ENCODE assay signal across 8 cellular contexts in the genomic region with DNA sequence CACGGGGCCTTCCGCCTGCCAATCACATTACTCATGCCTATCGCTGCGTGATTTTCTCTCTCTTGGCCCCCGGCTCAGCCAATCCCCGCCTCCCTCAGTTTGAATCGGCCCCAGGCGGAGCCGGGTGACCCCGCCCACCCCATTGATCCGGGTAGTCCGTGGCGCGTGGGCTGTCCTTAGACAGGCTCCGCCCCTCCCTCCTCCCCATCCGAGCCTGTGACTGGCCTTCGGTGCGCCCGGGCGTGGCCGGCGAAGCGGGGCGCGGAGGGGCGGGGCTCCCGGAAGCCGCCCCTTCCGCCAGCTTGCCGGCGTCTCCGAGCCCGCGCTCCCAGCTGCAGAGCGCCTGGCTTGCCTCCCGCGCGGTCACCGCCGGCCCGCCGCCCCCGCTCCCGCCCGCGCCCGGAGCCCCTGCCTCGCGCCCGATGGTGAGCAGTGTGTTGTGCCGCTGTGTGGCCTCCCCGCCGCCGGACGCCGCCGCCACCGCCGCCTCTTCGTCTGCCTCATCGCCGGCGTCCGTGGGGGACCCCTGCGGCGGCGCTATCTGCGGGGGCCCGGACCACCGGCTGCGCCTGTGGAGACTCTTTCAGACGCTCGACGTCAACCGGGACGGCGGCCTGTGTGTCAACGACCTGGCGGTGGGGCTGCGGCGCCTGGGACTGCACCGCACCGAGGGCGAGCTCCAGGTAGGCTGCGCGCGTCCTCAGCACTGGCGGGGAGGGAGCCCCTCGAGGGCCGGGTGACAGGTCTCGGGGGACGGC.
DNase-seq lines count a peak whose midpoint lies in the region; FAIRE-seq and TF ChIP-seq lines count a peak whose summit lies in the region.

TSS of gene SLC25A25 (plus strand) at position 335 of the 758 bp plus-strand sequence. CDS start at position 423, 88 bp downstream.

- H4K20me1 ChIP-seq in Loucy (ENCODE audit: insufficient read depth, low read length, poor library complexity, severe bottlenecking), result peaks cover 13% of the 10 kb centered on the region

- peak within 1 kb of the TSS; percentile 90 to 92 (median 92) for H3K27ac Mint-ChIP-seq in nephron
- H3K27ac Mint-ChIP-seq in stimulated activated naive CD8-positive, alpha-beta T cell treated with anti-CD3 and anti-CD28 coated beads, Interleukin-15, Interleukin-2, amounts not matched to agents 100 ng/mL and 50 ng/mL, for 24 hours, result peak within 1 kb of the TSS; percentile 83

- peaks cover 44% of the 10 kb centered on the region for H3K4me1 ChIP-seq in Loucy (ENCODE audit: insufficient read depth, low read length, poor library complexity, severe bottlenecking)

- H3K4me2 ChIP-seq in Loucy (ENCODE audit: low read depth, low read length, poor library complexity, severe bottlenecking), result peak within 1 kb of the TSS; percentile 96

- H3K9me2 ChIP-seq in Loucy (replicated peaks; ENCODE audit: low read depth, low read length), result no peaks in the 10 kb centered on the region

- no peaks in the 10 kb centered on the region for H3K9me3 ChIP-seq in Loucy (ENCODE audit: insufficient read depth, low read depth, low read length)

- DNase-seq in EH (ENCODE audit: low read depth) (peak; percentile 99), H54 (ENCODE audit: insufficient read length, low spot score) (peak; percentile 99), fibroblast of pulmonary artery (ENCODE audit: low read depth) (peak; percentile 99)
- DNase-seq in activated T-helper 9 cell treated with anti-CD3 and anti-CD28 coated beads, Interleukin-2, amount 50 U/mL, for 16 hours (ENCODE audit: low read depth), result peak; percentile 100

- FAIRE-seq in H54 (lab: Jason Lieb, UNC), result peak; percentile 89

- TF ChIP-seq POLR2A in H54 (IDR thresholded peaks at IDR 0.05; ENCODE audit: low read depth, low read length) (peak; percentile 94), Raji (IDR thresholded peaks at IDR 0.05; ENCODE audit: insufficient read depth, low read depth, low read length) (peak; percentile 66)

- TF ChIP-seq CTCF in Loucy (conservative IDR thresholded peaks at IDR 0.05; ENCODE audit: low read length) (no peak), fibroblast of pulmonary artery (IDR thresholded peaks at IDR 0.05; ENCODE audit: low read length, missing control alignments) (no peak), nephron (IDR thresholded peaks at IDR 0.05; ENCODE audit: unreplicated experiment in 3 of 3) (no peak)

- peaks cover 9% of the 10 kb centered on the region; the same call in 1 of the 2 replicates for H3F3A ChIP-seq in Loucy (ENCODE audit: low read depth)

- no peaks in the 10 kb centered on the region for H3K27me3 Mint-ChIP-seq in nephron (ENCODE audit: low read depth)
- no peaks in the 10 kb centered on the region for H3K27me3 Mint-ChIP-seq in stimulated activated naive CD8-positive, alpha-beta T cell treated with anti-CD3 and anti-CD28 coated beads, Interleukin-15, Interleukin-2, amounts not matched to agents 100 ng/mL and 50 ng/mL, for 24 hours

- peak within 1 kb of the TSS; percentile 89 for H3K9ac ChIP-seq in Loucy (ENCODE audit: low read depth, low read length, poor library complexity, severe bottlenecking)

- no peaks in the 10 kb centered on the region for H3K9me3 Mint-ChIP-seq in nephron
- no peaks in the 10 kb centered on the region for H3K9me3 Mint-ChIP-seq in stimulated activated naive CD8-positive, alpha-beta T cell treated with anti-CD3 and anti-CD28 coated beads, Interleukin-15, Interleukin-2, amounts not matched to agents 100 ng/mL and 50 ng/mL, for 24 hours

- H3K4me1 Mint-ChIP-seq in nephron, result peaks cover 36% of the 10 kb centered on the region
- H3K4me1 Mint-ChIP-seq in stimulated activated naive CD8-positive, alpha-beta T cell treated with anti-CD3 and anti-CD28 coated beads, Interleukin-15, Interleukin-2, amounts not matched to agents 100 ng/mL and 50 ng/mL, for 24 hours (ENCODE audit: low read depth), result peaks cover 69% of the 10 kb centered on the region

- H3K36me3 Mint-ChIP-seq in nephron (ENCODE audit: low read depth), result peaks cover 8% of the 10 kb centered on the region
- H3K36me3 Mint-ChIP-seq in stimulated activated naive CD8-positive, alpha-beta T cell treated with anti-CD3 and anti-CD28 coated beads, Interleukin-15, Interleukin-2, amounts not matched to agents 100 ng/mL and 50 ng/mL, for 24 hours (ENCODE audit: low read depth), result peaks cover 11% of the 10 kb centered on the region

- H3K4me3 ChIP-seq in Loucy (ENCODE audit: low read length, poor library complexity, severe bottlenecking) (peak within 1 kb of the TSS; percentile 95), fibroblast of pulmonary artery (replicated peaks; ENCODE audit: low read depth, low read length) (peak within 1 kb of the TSS; percentile 78)

- no peaks in the 10 kb centered on the region; the same call in 1 of the 2 replicates for H3K36me3 ChIP-seq in Loucy (ENCODE audit: insufficient read depth, low read length)

- peaks cover 75% of the 10 kb centered on the region for H3K79me2 ChIP-seq in Loucy (ENCODE audit: insufficient read depth, low read length)

- H3K27me3 ChIP-seq in Loucy (ENCODE audit: insufficient read depth, low read length, poor library complexity, severe bottlenecking), result no peaks in the 10 kb centered on the region

- H3K4me3 Mint-ChIP-seq in nephron, result peak within 1 kb of the TSS; percentile 88 to 97 (median 94)
- H3K4me3 Mint-ChIP-seq in stimulated activated naive CD8-positive, alpha-beta T cell treated with anti-CD3 and anti-CD28 coated beads, Interleukin-15, Interleukin-2, amounts not matched to agents 100 ng/mL and 50 ng/mL, for 24 hours, result peak within 1 kb of the TSS; percentile 96

- H2AFZ ChIP-seq in Loucy (ENCODE audit: low read length), result peak within 1 kb of the TSS; percentile 93

Comparison
In these comparisons a context has a peak if more than half of its experiments do, and no peak if none do; other contexts are left out.
1. Peak in every context shown above with its lines: DNase-seq and H3K4me3 ChIP-seq.